In the genomic region with DNA sequence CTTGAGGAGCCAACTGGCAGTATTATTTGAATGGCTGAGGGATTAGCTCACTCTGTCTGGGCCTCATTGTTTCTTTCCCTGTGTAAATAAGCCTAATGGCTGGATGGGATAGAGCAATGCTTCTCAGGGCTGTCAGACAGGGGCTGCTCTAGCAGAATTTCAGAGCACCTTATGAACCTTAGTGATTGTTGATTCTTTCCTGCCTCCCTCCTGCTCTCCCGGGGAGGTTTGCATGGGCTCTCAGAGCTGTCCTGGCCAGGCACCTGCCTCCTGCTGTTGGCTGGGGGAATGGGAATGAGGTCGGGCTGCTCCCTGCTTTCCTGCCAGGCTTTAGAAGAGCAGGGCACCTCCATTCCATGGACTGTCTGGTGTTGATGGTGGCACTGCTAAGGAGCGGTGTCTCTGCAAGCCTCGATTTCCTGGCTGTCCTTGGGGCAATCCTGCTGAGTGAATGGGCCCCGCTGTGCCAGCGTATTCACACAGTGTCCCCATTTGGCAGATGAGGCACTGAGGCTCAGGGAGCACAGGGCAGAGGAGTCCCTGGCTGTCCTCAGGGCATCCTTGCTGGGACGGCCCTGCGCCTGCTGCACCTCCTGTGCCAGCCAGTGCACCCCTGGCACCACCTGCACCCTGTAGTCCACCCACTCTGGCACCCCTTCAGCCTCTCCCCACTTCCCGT, we compare ENCODE assay signal across 14 cellular contexts.
DNase-seq lines count a peak whose midpoint lies in the region; ATAC-seq and TF ChIP-seq lines count a peak whose summit lies in the region.
"Had no signal": no experiment of that assay in that cellular context is flagged by ENCODE, and none has a peak within 500 bp of the region (broad histone marks: within the 10 kb centered on the region; RNA-seq: fewer than 3 reads in every experiment).

No MANE protein-coding gene starts in this region.

- H3K27me3 ChIP-seq in right atrium auricular region = no peaks in the 10 kb centered on the region
- peaks cover 19% of the 10 kb centered on the region for H3K27me3 ChIP-seq in left ventricle myocardium inferior (ENCODE audit: low read depth)
- no peaks in the 10 kb centered on the region for H3K27me3 ChIP-seq in colonic mucosa

- no peak for TF ChIP-seq CTCF in right atrium auricular region (IDR thresholded peaks at IDR 0.05)
- TF ChIP-seq CTCF in left ventricle myocardium inferior (IDR thresholded peaks at IDR 0.05; ENCODE audit: borderline replicate concordance) = no peak
- no peak for TF ChIP-seq CTCF in colonic mucosa (IDR thresholded peaks at IDR 0.05)

- no peak overlapping the region for H3K9ac ChIP-seq in colonic mucosa (ENCODE audit: low read depth in 2 of 2, low read length in 2 of 2)

- ATAC-seq in left lobe of liver = no peak
- no peak for ATAC-seq in GM19023 (IDR thresholded peaks at IDR 0.05; ENCODE audit: unreplicated experiment)
- ATAC-seq: activated CD4-positive, alpha-beta T cell treated with anti-CD3 and anti-CD28 coated beads for 36 hours; K562 had no signal

- H3K36me3 ChIP-seq in right atrium auricular region (no peaks in the 10 kb centered on the region), left ventricle myocardium inferior (no peaks in the 10 kb centered on the region), colonic mucosa (no peaks in the 10 kb centered on the region)

- peaks cover 0 to 5% of the 10 kb centered on the region in 2 donors for H3K4me1 ChIP-seq in right atrium auricular region
- no peaks in the 10 kb centered on the region for H3K4me1 ChIP-seq in left ventricle myocardium inferior
- no peaks in the 10 kb centered on the region for H3K4me1 ChIP-seq in colonic mucosa

- H3K4me3 ChIP-seq in right atrium auricular region (no peak overlapping the region), left ventricle myocardium inferior (no peak overlapping the region), colonic mucosa (no peak overlapping the region)
- H3K4me3 ChIP-seq: K562 had no signal

- DNase-seq in right atrium auricular region (ENCODE audit: low spot score) = peak; percentile 48
- DNase-seq in left ventricle myocardium inferior = no peak
- DNase-seq in colonic mucosa = peak; percentile 11
- DNase-seq in left lobe of liver (ENCODE audit: low spot score) = peak; percentile 28
- no peak for DNase-seq in germinal center (ENCODE audit: low spot score)
- DNase-seq in MV-4-11 (lab: John Stamatoyannopoulos, UW) = no peak
- DNase-seq in AG08396 (ENCODE audit: low spot score) = no peak
- DNase-seq: activated CD4-positive, alpha-beta T cell treated with anti-CD3 and anti-CD28 coated beads for 36 hours; activated T-cell treated with anti-CD3 and anti-CD28 coated beads, Interleukin-2, amount 50 U/mL, for 1 hour; hypothalamus; NCI-H1417 treated with DMSO at 0.1 percent for 48 hours; nucleus accumbens had no signal

- intact Hi-C loops in left ventricle myocardium inferior (cut with micrococcal nuclease) = no loop called here
- intact Hi-C loops in colonic mucosa (cut with DNase I) = no loop called here

- H3K27ac ChIP-seq in right atrium auricular region (no peak overlapping the region), left ventricle myocardium inferior (replicated peaks) (no peak overlapping the region), colonic mucosa (no peak overlapping the region)

- no peaks in the 10 kb centered on the region for H3K9me3 ChIP-seq in right atrium auricular region
- no peaks in the 10 kb centered on the region for H3K9me3 ChIP-seq in left ventricle myocardium inferior (replicated peaks)
- H3K9me3 ChIP-seq in colonic mucosa = no peaks in the 10 kb centered on the region

Comparison
In these comparisons a context has a peak if more than half of its experiments do, and no peak if none do; other contexts are left out.
1. DNase-seq: peak in right atrium auricular region (single experiment), colonic mucosa (single experiment) and left lobe of liver (single experiment); none in left ventricle myocardium inferior (single experiment), germinal center (single experiment), MV-4-11 (single experiment) and AG08396 (single experiment).